In the genomic region with DNA sequence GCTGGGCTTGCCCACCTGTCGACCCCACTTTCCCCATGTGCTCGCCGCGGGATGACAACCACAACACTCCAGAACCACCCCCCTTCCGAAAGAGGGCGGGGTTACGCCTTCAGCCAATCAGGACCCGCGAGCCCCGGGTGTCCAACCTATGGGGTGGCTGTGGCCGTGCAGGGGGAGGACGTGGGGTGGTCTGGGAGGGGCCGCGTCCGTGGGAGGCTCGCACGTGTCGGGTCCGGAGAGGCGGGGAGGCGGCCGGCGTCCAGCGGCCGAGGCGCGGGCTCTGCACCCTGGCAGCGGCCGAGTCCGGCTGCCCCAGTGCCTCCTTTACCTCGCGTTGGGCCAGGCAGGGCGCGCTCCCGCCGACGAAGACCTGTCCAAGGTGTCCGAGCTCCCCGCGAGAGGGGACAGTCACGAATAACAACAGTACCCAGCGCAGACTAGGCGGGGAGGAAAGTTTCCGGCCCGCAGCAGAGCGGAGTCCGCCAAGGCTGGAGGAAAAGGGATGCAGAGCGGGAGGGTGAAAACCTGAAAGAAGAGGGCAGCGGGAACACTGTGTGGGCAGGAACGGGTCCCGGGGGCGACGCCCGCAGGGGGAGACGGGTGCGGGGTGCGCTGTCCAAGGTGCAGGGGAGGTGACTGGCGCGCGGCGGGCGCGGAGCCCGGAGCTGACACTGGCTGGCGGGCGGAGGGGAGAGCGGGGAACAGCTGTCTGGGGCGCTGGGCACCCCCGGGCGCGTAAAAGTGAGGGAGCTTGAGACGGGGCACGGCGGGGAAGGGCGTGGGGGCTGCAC, we compare ENCODE assay signal across 8 cellular contexts. TPM values are rescaled to one million over a fixed set of nuclear protein-coding genes. Genes with fewer than 3 reads are reported as not detected.
DNase-seq lines count a peak whose midpoint lies in the region; ATAC-seq and TF ChIP-seq lines count a peak whose summit lies in the region.

No MANE protein-coding gene starts in this region.

- peaks cover 2% of the 10 kb centered on the region for H3K4me1 Mint-ChIP-seq in activated naive CD8-positive, alpha-beta T cell treated with anti-CD3 and anti-CD28 coated beads for 36 hours
- H3K4me1 Mint-ChIP-seq in glutamatergic neuron (ENCODE audit: low read depth, unreplicated experiment) = peaks cover 15% of the 10 kb centered on the region
- peaks cover 31% of the 10 kb centered on the region for H3K4me1 Mint-ChIP-seq in neural crest cell

- ATAC-seq in GM19351 (IDR thresholded peaks at IDR 0.05; ENCODE audit: unreplicated experiment) = no peak
- ATAC-seq in GM21360 (IDR thresholded peaks at IDR 0.05; ENCODE audit: unreplicated experiment) = no peak

- H3K36me3 Mint-ChIP-seq in activated naive CD8-positive, alpha-beta T cell treated with anti-CD3 and anti-CD28 coated beads for 36 hours = no peaks in the 10 kb centered on the region
- no peaks in the 10 kb centered on the region for H3K36me3 Mint-ChIP-seq in glutamatergic neuron (ENCODE audit: unreplicated experiment)
- H3K36me3 Mint-ChIP-seq in neural crest cell (ENCODE audit: low read depth) = no peaks in the 10 kb centered on the region

- H3K27ac ChIP-seq in 22Rv1 = peak overlapping the region; percentile 61

- no peak overlapping the region for H3K27ac Mint-ChIP-seq in activated naive CD8-positive, alpha-beta T cell treated with anti-CD3 and anti-CD28 coated beads for 36 hours
- H3K27ac Mint-ChIP-seq in glutamatergic neuron (ENCODE audit: unreplicated experiment) (no peak overlapping the region), neural crest cell (ENCODE audit: unreplicated experiment) (no peak overlapping the region)

- H3K27me3 Mint-ChIP-seq in activated naive CD8-positive, alpha-beta T cell treated with anti-CD3 and anti-CD28 coated beads for 36 hours = peaks cover 67% of the 10 kb centered on the region
- H3K27me3 Mint-ChIP-seq in glutamatergic neuron (ENCODE audit: unreplicated experiment) (peaks cover 11% of the 10 kb centered on the region), neural crest cell (ENCODE audit: low read depth) (peaks cover 14% of the 10 kb centered on the region)

- peak overlapping the region; percentile 75 for H3K4me3 Mint-ChIP-seq in activated naive CD8-positive, alpha-beta T cell treated with anti-CD3 and anti-CD28 coated beads for 36 hours
- H3K4me3 Mint-ChIP-seq in glutamatergic neuron (ENCODE audit: unreplicated experiment) = peak overlapping the region; percentile 91
- H3K4me3 Mint-ChIP-seq in neural crest cell = peak overlapping the region; percentile 91

- DNase-seq in GM10266 (ENCODE audit: extremely low spot score) (peak; percentile 41), NCI-H2171 treated with DMSO at 0.1 percent for 48 hours (lab: John Stamatoyannopoulos, UW) (peak; percentile 75), glutamatergic neuron (peak; percentile 81), neural crest cell (ENCODE audit: low read depth, low spot score) (peak; percentile 48)
- peak; percentile 38 for DNase-seq in activated naive CD8-positive, alpha-beta T cell treated with anti-CD3 and anti-CD28 coated beads for 36 hours

- H3K9me3 Mint-ChIP-seq in activated naive CD8-positive, alpha-beta T cell treated with anti-CD3 and anti-CD28 coated beads for 36 hours = no peaks in the 10 kb centered on the region
- H3K9me3 Mint-ChIP-seq in glutamatergic neuron (ENCODE audit: unreplicated experiment) (peaks cover 5% of the 10 kb centered on the region), neural crest cell (no peaks in the 10 kb centered on the region)

- TF ChIP-seq CTCF in 22Rv1 (IDR thresholded peaks at IDR 0.05) = no peak
- no peak for TF ChIP-seq CTCF in GM10266 (IDR thresholded peaks at IDR 0.05; ENCODE audit: control insufficient read depth, insufficient read depth, low read depth, missing control alignments)
- TF ChIP-seq CTCF in glutamatergic neuron (IDR thresholded peaks at IDR 0.05; ENCODE audit: partially characterized antibody, unreplicated experiment) = no peak
- no peak for TF ChIP-seq CTCF in neural crest cell (conservative IDR thresholded peaks at IDR 0.05)

RNA-seq across cellular contexts. Expression of a gene that starts 0.9 kb away (rescaled TPM):
- total RNA-seq in activated naive CD8-positive, alpha-beta T cell treated with anti-CD3 and anti-CD28 coated beads for 36 hours = not detected
- total RNA-seq in glutamatergic neuron (ENCODE audit: unreplicated experiment) = 8.7 TPM
- 3.1 and 3.8 TPM in 2 replicates for total RNA-seq in neural crest cell
